Comparison of ENCODE assay signal across 30 cellular contexts in the genomic region with DNA sequence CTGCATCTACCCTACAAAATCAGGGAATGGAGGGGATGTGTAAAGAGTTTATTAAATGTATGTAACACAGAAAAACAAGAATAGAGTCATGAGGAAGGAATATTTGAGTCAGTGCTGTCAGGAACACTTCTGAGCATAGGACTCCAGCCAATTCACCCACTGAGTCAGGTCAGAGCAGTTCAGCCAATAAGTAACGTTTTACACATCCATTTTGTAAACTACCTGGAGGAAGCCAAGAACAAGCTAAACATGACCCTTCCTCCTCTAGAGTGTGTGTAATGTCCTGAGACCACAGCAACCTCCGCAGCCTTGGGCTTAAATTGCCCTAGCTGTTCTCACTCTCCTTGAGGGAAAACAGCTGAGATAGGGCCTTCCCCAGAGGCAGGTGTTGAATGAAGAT.
"Had no signal": no experiment of that assay in that cellular context is flagged by ENCODE, and none has a peak within 500 bp of the region (broad histone marks: within the 10 kb centered on the region; RNA-seq: fewer than 3 reads in every experiment).

No MANE protein-coding gene starts in this region.

- DNase-seq: activated CD4-positive, alpha-beta memory T cell treated with anti-CD3 and anti-CD28 coated beads, Interleukin-2, amount 10 ng/mL, durations not matched to agents 7 days and 5 days; activated CD4-positive, alpha-beta T cell treated with anti-CD3 and anti-CD28 coated beads for 1 hour; activated CD4-positive, alpha-beta T cell treated with anti-CD3 and anti-CD28 coated beads, Interleukin-2, amount 10 ng/mL, durations not matched to agents 7 days and 5 days; activated CD8-positive, alpha-beta memory T cell treated with anti-CD3 and anti-CD28 coated beads, Interleukin-2, amount 50 U/mL, for 48 hours; activated gamma-delta T cell treated with Interleukin-2 at 50 U/mL for 16 hours; activated naive CD4-positive, alpha-beta T cell treated with anti-CD3 and anti-CD28 coated beads, Interleukin-2, amount 50 U/mL, for 16 hours; activated T-cell treated with anti-CD3 and anti-CD28 coated beads, Interleukin-2, amount 50 U/mL, for 24 hours; amniotic stem cell; central memory CD4-positive, alpha-beta T cell; left colon; mammary epithelial cell; naive B cell; nephron progenitor cell; ovary; retina; small intestine; stimulated activated CD4-positive, alpha-beta T cell treated with anti-CD3 and anti-CD28 coated beads, Interleukin-4, amount 100 ng/mL, for 24 hours; stimulated activated CD8-positive, alpha-beta memory T cell treated with anti-CD3 and anti-CD28 coated beads, Interleukin-4, amount 100 ng/mL, for 48 hours; stomach; T-helper 2 cell; tibial artery; upper lobe of right lung had no signal

- H3K36me3 Mint-ChIP-seq: mesothelial cell of epicardium; naive B cell; stimulated activated memory B cell treated with anti-CD40 and anti-IgM and Interleukin-4, amounts not matched to agents 10 μg/mL and 1 μg/mL and 100 μg/mL, for 72 hours had no signal

- H3K27ac ChIP-seq: epithelial cell of prostate, gastroesophageal sphincter, hepatocyte, ovary, stomach, tibial artery, upper lobe of right lung had no signal

- H3K4me1 Mint-ChIP-seq: activated CD4-positive, alpha-beta memory T cell treated with anti-CD3 and anti-CD28 coated beads, Interleukin-2, amount 10 ng/mL, durations not matched to agents 7 days and 5 days; activated CD4-positive, alpha-beta T cell treated with anti-CD3 and anti-CD28 coated beads, Interleukin-2, amount 10 ng/mL, durations not matched to agents 7 days and 5 days; naive B cell; nephron progenitor cell; stimulated activated memory B cell treated with anti-CD40 and anti-IgM and Interleukin-4, amounts not matched to agents 10 μg/mL and 1 μg/mL and 100 μg/mL, for 72 hours had no signal

- H3K36me3 ChIP-seq: gastroesophageal sphincter, ovary, stomach, tibial artery, upper lobe of right lung had no signal

- H3K27me3 ChIP-seq: gastroesophageal sphincter, hepatocyte, ovary, stomach, tibial artery, upper lobe of right lung had no signal

- H3K27ac Mint-ChIP-seq: activated CD4-positive, alpha-beta memory T cell treated with anti-CD3 and anti-CD28 coated beads, Interleukin-2, amount 10 ng/mL, durations not matched to agents 7 days and 5 days; activated CD4-positive, alpha-beta T cell treated with anti-CD3 and anti-CD28 coated beads, Interleukin-2, amount 10 ng/mL, durations not matched to agents 7 days and 5 days; activated T-cell treated with anti-CD3 and anti-CD28 coated beads, Interleukin-2, amount 50 U/mL, for 24 hours; dendritic cell treated with granulocyte-macrophage colony-stimulating factor and Interleukin-4, amounts not matched to agents 40 ng/mL and 50 ng/mL, for 4 days; mesothelial cell of epicardium; naive B cell; nephron progenitor cell; progenitor cell of endocrine pancreas; stimulated activated memory B cell treated with anti-CD40 and anti-IgM and Interleukin-4, amounts not matched to agents 10 μg/mL and 1 μg/mL and 100 μg/mL, for 72 hours had no signal

- H3K27me3 Mint-ChIP-seq: activated CD4-positive, alpha-beta memory T cell treated with anti-CD3 and anti-CD28 coated beads, Interleukin-2, amount 10 ng/mL, durations not matched to agents 7 days and 5 days; activated T-cell treated with anti-CD3 and anti-CD28 coated beads, Interleukin-2, amount 50 U/mL, for 24 hours; dendritic cell treated with granulocyte-macrophage colony-stimulating factor and Interleukin-4, amounts not matched to agents 40 ng/mL and 50 ng/mL, for 4 days; naive B cell; progenitor cell of endocrine pancreas; stimulated activated memory B cell treated with anti-CD40 and anti-IgM and Interleukin-4, amounts not matched to agents 10 μg/mL and 1 μg/mL and 100 μg/mL, for 72 hours had no signal

- ATAC-seq: gastroesophageal sphincter; left colon; sciatic nerve; stimulated activated memory B cell treated with anti-CD40 and anti-IgM and Interleukin-4, amounts not matched to agents 10 μg/mL and 1 μg/mL and 100 μg/mL, for 72 hours; upper lobe of right lung had no signal

- H3K4me2 ChIP-seq: hepatocyte had no signal

- H3K4me3 Mint-ChIP-seq: activated CD4-positive, alpha-beta memory T cell treated with anti-CD3 and anti-CD28 coated beads, Interleukin-2, amount 10 ng/mL, durations not matched to agents 7 days and 5 days; activated CD4-positive, alpha-beta T cell treated with anti-CD3 and anti-CD28 coated beads, Interleukin-2, amount 10 ng/mL, durations not matched to agents 7 days and 5 days; activated T-cell treated with anti-CD3 and anti-CD28 coated beads, Interleukin-2, amount 50 U/mL, for 24 hours; dendritic cell treated with granulocyte-macrophage colony-stimulating factor and Interleukin-4, amounts not matched to agents 40 ng/mL and 50 ng/mL, for 4 days; mesothelial cell of epicardium; naive B cell; nephron progenitor cell; stimulated activated memory B cell treated with anti-CD40 and anti-IgM and Interleukin-4, amounts not matched to agents 10 μg/mL and 1 μg/mL and 100 μg/mL, for 72 hours had no signal

- H3K4me1 ChIP-seq: gastroesophageal sphincter, tibial artery, upper lobe of right lung had no signal

- H3K4me3 ChIP-seq: gastroesophageal sphincter, hepatocyte, ovary, stomach, tibial artery, upper lobe of right lung had no signal

- H3K9me3 Mint-ChIP-seq: activated CD4-positive, alpha-beta memory T cell treated with anti-CD3 and anti-CD28 coated beads, Interleukin-2, amount 10 ng/mL, durations not matched to agents 7 days and 5 days; activated CD4-positive, alpha-beta T cell treated with anti-CD3 and anti-CD28 coated beads, Interleukin-2, amount 10 ng/mL, durations not matched to agents 7 days and 5 days; activated T-cell treated with anti-CD3 and anti-CD28 coated beads, Interleukin-2, amount 50 U/mL, for 24 hours; mesothelial cell of epicardium; nephron progenitor cell; stimulated activated memory B cell treated with anti-CD40 and anti-IgM and Interleukin-4, amounts not matched to agents 10 μg/mL and 1 μg/mL and 100 μg/mL, for 72 hours had no signal

- H3K9me3 ChIP-seq: gastroesophageal sphincter, ovary, stomach, tibial artery, upper lobe of right lung had no signal

- H2AFZ ChIP-seq: hepatocyte had no signal
